In genomic region chr2:55916473-55917049, GRCh38 we compare ENCODE assay signal across 28 cellular contexts. TPM values are rescaled to one million over a fixed set of nuclear protein-coding genes. Genes with fewer than 3 reads are reported as not detected.
A peak's percentile ranks its signal among the peaks of the same experiment; 100 is the strongest.
DNase-seq lines count a peak whose midpoint lies in the region; TF ChIP-seq lines count a peak whose summit lies in the region.
"Had no signal": no experiment of that assay in that cellular context is flagged by ENCODE, and none has a peak within 500 bp of the region (broad histone marks: within the 10 kb centered on the region; RNA-seq: fewer than 3 reads in every experiment).

No MANE protein-coding gene starts in this region.

- peaks cover 29% of the 10 kb centered on the region for H3K4me1 ChIP-seq in GM23248 (ENCODE audit: insufficient read depth)
- peaks cover 0 to 45% (median 17%) of the 10 kb centered on the region in 5 donors for H3K4me1 ChIP-seq in subcutaneous abdominal adipose tissue (ENCODE audit: control insufficient read depth in 5 of 5, insufficient read depth in 5 of 5, low read length in 5 of 5)
- H3K4me1 ChIP-seq in esophagus muscularis mucosa = no peaks in the 10 kb centered on the region
- H3K4me1 ChIP-seq in H9 (ENCODE audit: insufficient read depth, low read length) = no peaks in the 10 kb centered on the region
- H3K4me1 ChIP-seq: right lobe of liver had no signal

- peaks cover 21% of the 10 kb centered on the region for H3F3A ChIP-seq in GM23248 (ENCODE audit: insufficient read depth)

- H3K79me2 ChIP-seq in GM23248 (ENCODE audit: insufficient read depth) (peaks cover 62% of the 10 kb centered on the region), H9 (ENCODE audit: insufficient read depth, low read length) (no peaks in the 10 kb centered on the region)

- H3K4me3 Mint-ChIP-seq in H9 = no peak overlapping the region
- H3K4me3 Mint-ChIP-seq: activated CD8-positive, alpha-beta T cell treated with anti-CD3 and anti-CD28 coated beads, Interleukin-2, amount 10 ng/mL, durations not matched to agents 7 days and 5 days; activated naive CD8-positive, alpha-beta T cell treated with anti-CD3 and anti-CD28 coated beads for 36 hours; central memory CD8-positive, alpha-beta T cell; GM23338; memory B cell; stimulated activated effector memory CD8-positive, alpha-beta T cell treated with anti-CD3 and anti-CD28 coated beads, Interleukin-12 subunit alpha, Interleukin-12 subunit beta, amount 100 ng/mL, for 72 hours; T-helper 17 cell had no signal

- no peak overlapping the region for H3K27ac ChIP-seq in GM23248
- peak overlapping the region; percentile 3 for H3K27ac ChIP-seq in subcutaneous abdominal adipose tissue (ENCODE audit: low read depth, low read length)
- H3K27ac ChIP-seq in esophagus muscularis mucosa (replicated peaks in 1 of 4) = no peak overlapping the region
- no peak overlapping the region for H3K27ac ChIP-seq in H9 (ENCODE audit: insufficient read length, low read depth, low read length)
- H3K27ac ChIP-seq: C4-2B, right lobe of liver, RWPE1, SK-N-MC had no signal

- intact Hi-C loops in esophagus muscularis mucosa (cut with DNase I) = no loop called here

- in situ Hi-C loops in GM23248 (cut with MboI) = no loop called here

- H2BK12ac ChIP-seq in H9 (ENCODE audit: insufficient read length, low read depth, low read length) = no peak overlapping the region

- H2BK5ac ChIP-seq in H9 (ENCODE audit: insufficient read length, low read length) = no peak overlapping the region

- TF ChIP-seq POLR2A in esophagus muscularis mucosa (IDR thresholded peaks at IDR 0.05; ENCODE audit: low read depth) = no peak

- no peaks in the 10 kb centered on the region for H3K36me3 Mint-ChIP-seq in H9 (ENCODE audit: insufficient read depth in 1 of 3, low read depth in 3 of 3)
- H3K36me3 Mint-ChIP-seq: activated naive CD8-positive, alpha-beta T cell treated with anti-CD3 and anti-CD28 coated beads for 36 hours; memory B cell; stimulated activated effector memory CD8-positive, alpha-beta T cell treated with anti-CD3 and anti-CD28 coated beads, Interleukin-12 subunit alpha, Interleukin-12 subunit beta, amount 100 ng/mL, for 72 hours had no signal

- H2BK120ac ChIP-seq in H9 (ENCODE audit: low read depth, low read length, poor library complexity, severe bottlenecking) = no peak overlapping the region

- no peak overlapping the region for H3K14ac ChIP-seq in H9 (ENCODE audit: insufficient read depth, low read length)

- no peak overlapping the region for H4K5ac ChIP-seq in H9 (ENCODE audit: insufficient read length, low read depth, low read length)

- WGBS in GM23248 (ENCODE audit: low coverage in 1 of 2, low lambda C conversion rate in 2 of 2, missing lambda C conversion rate in 2 of 2), 2 experiments = 60 to 69% methylated on average over 7 of the region's 7 CpGs
- whole genome bisulfite sequencing in esophagus muscularis mucosa = 64% methylated on average over 7 of the region's 7 CpGs
- no CpG with 5 or more reads among the region's 7 CpGs for WGBS in H9 (ENCODE audit: extremely low coverage, insufficient read length, low lambda C conversion rate)

- H3K9ac ChIP-seq in GM23248 (no peak overlapping the region), subcutaneous abdominal adipose tissue (ENCODE audit: low read length in 5 of 5) (peak overlapping the region in 2 of 5 donors; percentile 10 to 42), H9 (ENCODE audit: extremely low read depth, insufficient read length, low read length) (no peak overlapping the region)

- H2BK20ac ChIP-seq in H9 (ENCODE audit: low read depth, low read length, poor library complexity, severe bottlenecking) = no peak overlapping the region

- H3K56ac ChIP-seq in H9 (ENCODE audit: insufficient read length, low read depth, low read length) = no peak overlapping the region

- H2AK5ac ChIP-seq in H9 (ENCODE audit: insufficient read length, low read length) = no peak overlapping the region

- peaks cover 74% of the 10 kb centered on the region for H3K36me3 ChIP-seq in GM23248 (ENCODE audit: low read depth)
- H3K36me3 ChIP-seq in subcutaneous abdominal adipose tissue (ENCODE audit: control insufficient read depth in 5 of 5, insufficient read depth in 5 of 5, low read length in 5 of 5) = peaks cover 6 to 22% (median 16%) of the 10 kb centered on the region in 5 donors
- no peaks in the 10 kb centered on the region for H3K36me3 ChIP-seq in esophagus muscularis mucosa
- H3K36me3 ChIP-seq: right lobe of liver had no signal

- DNase-seq in GM23248 = peak; percentile 11
- DNase-seq in dermis microvascular lymphatic vessel endothelial cell (ENCODE audit: low read depth in 2 of 2) = peak; percentile 72 to 85
- no peak for DNase-seq in esophagus muscularis mucosa (ENCODE audit: extremely low spot score)
- DNase-seq in activated CD4-positive, CD25-positive, alpha-beta regulatory T cell (lab: John Stamatoyannopoulos, UW) = no peak
- no peak for DNase-seq in H9
- DNase-seq in GM03348 (ENCODE audit: low spot score) = no peak
- DNase-seq: activated CD8-positive, alpha-beta T cell treated with anti-CD3 and anti-CD28 coated beads, Interleukin-2, amount 10 ng/mL, durations not matched to agents 7 days and 5 days; activated effector memory CD4-positive, alpha-beta T cell treated with Interleukin-2 at 50 U/mL for 16 hours; activated naive CD8-positive, alpha-beta T cell treated with anti-CD3 and anti-CD28 coated beads for 36 hours; Calu3; DMS79 treated with DMSO at 0.1 percent for 48 hours; foreskin melanocyte; NCI-H2029 treated with DMSO at 0.1 percent for 48 hours; NCI-H774; posterior cingulate gyrus; right lobe of liver; stimulated activated CD4-positive, alpha-beta T cell treated with anti-CD3 and anti-CD28 coated beads, Interleukin-12 subunit alpha, Interleukin-12 subunit beta, amount 100 ng/mL, for 4 hours; stimulated activated CD4-positive, alpha-beta T cell treated with anti-CD3 and anti-CD28 coated beads, Interleukin-4, amount 100 ng/mL, for 1 hour; T-helper 17 cell had no signal

- no peak overlapping the region for H2AFZ ChIP-seq in GM23248
- H2AFZ ChIP-seq in H9 (ENCODE audit: low read length) = no peak overlapping the region
- H2AFZ ChIP-seq: GM23338 had no signal

- no peaks in the 10 kb centered on the region for H3K4me1 Mint-ChIP-seq in H9
- H3K4me1 Mint-ChIP-seq: activated naive CD8-positive, alpha-beta T cell treated with anti-CD3 and anti-CD28 coated beads for 36 hours; central memory CD8-positive, alpha-beta T cell; memory B cell; stimulated activated effector memory CD8-positive, alpha-beta T cell treated with anti-CD3 and anti-CD28 coated beads, Interleukin-12 subunit alpha, Interleukin-12 subunit beta, amount 100 ng/mL, for 72 hours; T-helper 17 cell had no signal

- H3K27me3 ChIP-seq in GM23248 (replicated peaks; ENCODE audit: insufficient read depth) = no peaks in the 10 kb centered on the region
- H3K27me3 ChIP-seq in subcutaneous abdominal adipose tissue (ENCODE audit: control insufficient read depth in 5 of 5, insufficient read depth in 4 of 5, low read length in 5 of 5) = no peaks in the 10 kb centered on the region
- no peaks in the 10 kb centered on the region for H3K27me3 ChIP-seq in esophagus muscularis mucosa
- no peaks in the 10 kb centered on the region for H3K27me3 ChIP-seq in H9 (ENCODE audit: insufficient read depth, low read length)
- H3K27me3 ChIP-seq: right lobe of liver had no signal

- H3K9me3 ChIP-seq in GM23248 (ENCODE audit: low read depth) = no peaks in the 10 kb centered on the region
- no peaks in the 10 kb centered on the region for H3K9me3 ChIP-seq in subcutaneous abdominal adipose tissue (ENCODE audit: control insufficient read depth in 5 of 5, low read length in 5 of 5)
- H3K9me3 ChIP-seq in esophagus muscularis mucosa = no peaks in the 10 kb centered on the region
- no peaks in the 10 kb centered on the region for H3K9me3 ChIP-seq in H9 (ENCODE audit: control insufficient read depth, low read depth, low read length)
- H3K9me3 ChIP-seq: right lobe of liver had no signal

- H3K4me2 ChIP-seq in GM23248 (ENCODE audit: unreplicated experiment) = peak overlapping the region; percentile 43
- H3K4me2 ChIP-seq in H9 (ENCODE audit: insufficient read depth, insufficient read length, low read length) = no peak overlapping the region
- H3K4me2 ChIP-seq: GM23338 had no signal

- H3K9me2 ChIP-seq in GM23248 (ENCODE audit: insufficient read depth) = no peaks in the 10 kb centered on the region

- no peaks in the 10 kb centered on the region for H3K23me2 ChIP-seq in H9 (ENCODE audit: insufficient read length, low read depth, low read length, poor library complexity, severe bottlenecking)

- no peak overlapping the region for H2BK15ac ChIP-seq in H9 (ENCODE audit: low read depth, low read length)

- H4K91ac ChIP-seq in H9 (ENCODE audit: insufficient read length, low read depth, low read length) = no peak overlapping the region

- no peaks in the 10 kb centered on the region for H3K9me3 Mint-ChIP-seq in H9
- H3K9me3 Mint-ChIP-seq: activated naive CD8-positive, alpha-beta T cell treated with anti-CD3 and anti-CD28 coated beads for 36 hours; central memory CD8-positive, alpha-beta T cell; GM23338; memory B cell; stimulated activated effector memory CD8-positive, alpha-beta T cell treated with anti-CD3 and anti-CD28 coated beads, Interleukin-12 subunit alpha, Interleukin-12 subunit beta, amount 100 ng/mL, for 72 hours had no signal

- TF ChIP-seq EP300 in esophagus muscularis mucosa (IDR thresholded peaks at IDR 0.05) = no peak

- no peak overlapping the region for H3K27ac Mint-ChIP-seq in H9
- H3K27ac Mint-ChIP-seq: activated CD8-positive, alpha-beta T cell treated with anti-CD3 and anti-CD28 coated beads, Interleukin-2, amount 10 ng/mL, durations not matched to agents 7 days and 5 days; activated naive CD8-positive, alpha-beta T cell treated with anti-CD3 and anti-CD28 coated beads for 36 hours; GM23338; memory B cell; stimulated activated effector memory CD8-positive, alpha-beta T cell treated with anti-CD3 and anti-CD28 coated beads, Interleukin-12 subunit alpha, Interleukin-12 subunit beta, amount 100 ng/mL, for 72 hours; T-helper 17 cell had no signal

- H3K27me3 Mint-ChIP-seq in H9 (ENCODE audit: low read depth) = peaks cover 7% of the 10 kb centered on the region
- H3K27me3 Mint-ChIP-seq: central memory CD8-positive, alpha-beta T cell had no signal

- no peak overlapping the region for H3K4me3 ChIP-seq in GM23248
- H3K4me3 ChIP-seq in subcutaneous abdominal adipose tissue (ENCODE audit: low read depth in 1 of 5, low read length in 5 of 5) = peak overlapping the region in 1 of 5 donors; percentile 27
- H3K4me3 ChIP-seq in esophagus muscularis mucosa = no peak overlapping the region
- H3K4me3 ChIP-seq: GM23338, right lobe of liver, SK-N-MC had no signal

- H4K20me1 ChIP-seq in GM23248 (ENCODE audit: insufficient read depth) = no peaks in the 10 kb centered on the region
- H4K20me1 ChIP-seq in H9 (ENCODE audit: control insufficient read depth, insufficient read depth, insufficient read length) = no peaks in the 10 kb centered on the region

- no peak overlapping the region for H3T11ph ChIP-seq in H9 (ENCODE audit: low read length)

- no peak overlapping the region for H3K23ac ChIP-seq in H9 (ENCODE audit: insufficient read length, low read depth, low read length)

- H3K18ac ChIP-seq in H9 (ENCODE audit: insufficient read length, low read depth, low read length) = no peak overlapping the region

- no peaks in the 10 kb centered on the region for H3K79me1 ChIP-seq in H9 (ENCODE audit: insufficient read depth, low read depth, low read length, poor library complexity, severe bottlenecking)

- no peak overlapping the region for H4K8ac ChIP-seq in H9 (replicated peaks; ENCODE audit: insufficient read length, low read depth, low read length)

- TF ChIP-seq CTCF in esophagus muscularis mucosa (IDR thresholded peaks at IDR 0.05) (no peak), H9 (conservative IDR thresholded peaks at IDR 0.05) (no peak)

- H3K4ac ChIP-seq in H9 (ENCODE audit: low read depth, low read length) = no peak overlapping the region

RNA-seq across cellular contexts. Expression of gene EFEMP1, which starts 7.0 kb away (rescaled TPM):
- 1,343 and 1,498 TPM in 2 replicates for total RNA-seq in GM23248 (2014; rRNA removed; shearing (Covaris generic))
- 1,133 and 1,145 TPM in 2 replicates for polyA plus RNA-seq in GM23248 (2016; fragmentation: Nextera tagmentation; extraction: Ambion mirVana)
- 123 TPM for polyA plus RNA-seq in PFSK-1 (2012; ENCODE audit: insufficient read length, low read depth)
- total RNA-seq in dermis microvascular lymphatic vessel endothelial cell (3,306 and 7,589 TPM in 2 replicates), esophagus muscularis mucosa (100 to 1,000 TPM in 1 of 4 donors, 10 to 100 TPM in 3; 57.3 to 113 (median 81.2) TPM), H9 (2021) (3.5 and 3.7 TPM in 2 replicates)
- total RNA-seq: activated CD8-positive, alpha-beta T cell treated with anti-CD3 and anti-CD28 coated beads, Interleukin-2, amount 10 ng/mL, durations not matched to agents 7 days and 5 days; activated naive CD8-positive, alpha-beta T cell treated with anti-CD3 and anti-CD28 coated beads for 36 hours; T-helper 17 cell had no signal

Comparison
In these comparisons a context has a peak if more than half of its experiments do, and no peak if none do; other contexts are left out.
1. DNase-seq: peak in GM23248 (single experiment) and dermis microvascular lymphatic vessel endothelial cell (2 of 2); none in esophagus muscularis mucosa (single experiment), activated CD4-positive, CD25-positive, alpha-beta regulatory T cell (0 of 4), H9 (single experiment) and GM03348 (single experiment).
2. RNA of gene EFEMP1, which starts 7.0 kb away (total RNA-seq): 3,306 to 7,589 TPM in dermis microvascular lymphatic vessel endothelial cell, 1,343 to 1,498 TPM in GM23248 and 57.3 to 113 TPM in esophagus muscularis mucosa; 3.5 to 3.7 TPM in H9; every median in the first group is over 10 times any median in the second.